1 cellular context compared by ENCODE assay signal in genomic region chr1:161523817-161524741, GRCh38.
TF ChIP-seq lines count a peak whose summit lies in the region.
"Not testable (repeated sequence)": the region's sequence is repeated elsewhere in the genome, so short reads cannot be mapped to it uniquely, and the experiment has no call there.

HSPA6 (plus strand) TSS chr1:161524540; CDS start chr1:161524659, 119 bp downstream.

TF ChIP-seq in K562, 482 proteins besides CTCF, POLR2A, EP300 and RAD21 (continued from another document and continues in another):
- TF ChIP-seq AFF4 (CRISPR knock-in tag; IDR thresholded peaks at IDR 0.05) (0 out of 2 replicates have a peak, but pooled peaks have one; percentile 36), BDP1 (IDR thresholded peaks at IDR 0.05; ENCODE audit: insufficient read depth, insufficient read length) (peak; percentile 87), BRF1 (IDR thresholded peaks at IDR 0.05; ENCODE audit: borderline replicate concordance, extremely low read depth, insufficient read length) (peak; percentile 86), SUPT5H (IDR thresholded peaks at IDR 0.05) (peak; percentile 57), POLR2B (IDR thresholded peaks at IDR 0.05; ENCODE audit: low read depth, partially characterized antibody) (peak; percentile 51), CSDE1 (IDR thresholded peaks at IDR 0.05) (peak in 1 of 2 experiments; percentile 76; a peak in 2 of 4 replicates), ZBTB8A (IDR thresholded peaks at IDR 0.05; ENCODE audit: partially characterized antibody) (peak; percentile 80), RB1 (IDR thresholded peaks at IDR 0.05; ENCODE audit: low read depth) (peak; percentile 41; the same call in 1 of the 2 replicates), CREM (IDR thresholded peaks at IDR 0.05; ENCODE audit: low read depth) (peak; percentile 23; the same call in 1 of the 2 replicates), ZBTB40 (IDR thresholded peaks at IDR 0.05) (peak; percentile 86), ETS1 (conservative IDR thresholded peaks at IDR 0.05; ENCODE audit: control insufficient read depth, low read depth, low read length) (peak; percentile 82), E2F8 (IDR thresholded peaks at IDR 0.05; ENCODE audit: low read depth, partially characterized antibody) (peak; percentile 46), TBL1XR1 (IDR thresholded peaks at IDR 0.05; ENCODE audit: low read length in 2 of 2) (peak in 1 of 2 experiments; percentile 63; a peak in 1 of 4 replicates), HEY1 (CRISPR knock-in tag; IDR thresholded peaks at IDR 0.05; ENCODE audit: borderline replicate concordance) (peak; percentile 44; the same call in 1 of the 2 replicates), POLR2AphosphoS2 (IDR thresholded peaks at IDR 0.05; ENCODE audit: low read length) (peak; percentile 95), MBD1 (CRISPR knock-in tag; IDR thresholded peaks at IDR 0.05) (0 out of 2 replicates have a peak, but pooled peaks have one; percentile 29), THRAP3 (IDR thresholded peaks at IDR 0.05; ENCODE audit: borderline replicate concordance) (0 out of 2 replicates have a peak, but pooled peaks have one; percentile 48), POLR2H (tag; IDR thresholded peaks at IDR 0.05; ENCODE audit: low read depth) (peak; percentile 99), HMGN3 (IDR thresholded peaks at IDR 0.05; ENCODE audit: borderline replicate concordance, extremely low read depth, insufficient read length, low read depth, low read length) (peak; percentile 16), RBFOX2 (IDR thresholded peaks at IDR 0.05; ENCODE audit: low read depth, low read length) (peak; percentile 44), CXXC5 (CRISPR knock-in tag; IDR thresholded peaks at IDR 0.05) (0 out of 2 replicates have a peak, but pooled peaks have one; percentile 17)
- not testable (repeated sequence) for TF ChIP-seq ZBTB40 (CRISPR knock-in tag; IDR thresholded peaks at IDR 0.05)
